26 cellular contexts compared by ENCODE assay signal in genomic region chr1:235491644-235492043, GRCh38.
"Had no signal": no experiment of that assay in that cellular context is flagged by ENCODE, and none has a peak within 500 bp of the region (broad histone marks: within the 10 kb centered on the region; RNA-seq: fewer than 3 reads in every experiment).

No MANE protein-coding gene starts in this region.

- H3K9me3 Mint-ChIP-seq: activated B cell treated with CpG ODN at 0.5 μM for 24 hours; activated T-cell treated with anti-CD3 and anti-CD28 coated beads, Interleukin-2, amount 50 U/mL, for 72 hours; nephron; T-helper 2 cell treated with Interferon-gamma antibody and Interleukin-4, amounts not matched to agents 5 μg/mL and 100 μg/mL, for 36 hours had no signal

- H3K27me3 ChIP-seq: dorsolateral prefrontal cortex, left lung, pancreas, sigmoid colon, suprapubic skin, tibial artery, upper lobe of right lung had no signal

- ATAC-seq: activated T-cell treated with anti-CD3 and anti-CD28 coated beads, Interleukin-2, amount 50 U/mL, for 72 hours; left lung; mucosa of descending colon; upper lobe of right lung had no signal

- DNase-seq: activated B cell treated with CpG ODN at 0.5 μM for 24 hours; activated CD4-positive, alpha-beta T cell treated with anti-CD3 and anti-CD28 coated beads, Interleukin-2, amount 50 U/mL, for 4 hours; activated effector memory CD4-positive, alpha-beta T cell treated with Interleukin-2 at 50 U/mL for 16 hours; activated naive CD4-positive, alpha-beta T cell treated with Interleukin-2 at 50 U/mL for 16 hours; activated T-cell treated with anti-CD3 and anti-CD28 coated beads for 4 hours; activated T-cell treated with anti-CD3 and anti-CD28 coated beads, Interleukin-2, amount 50 U/mL, for 72 hours; anterior cingulate cortex; dorsolateral prefrontal cortex; effector memory CD4-positive, alpha-beta T cell; kidney glomerular epithelial cell; left lung; mucosa of descending colon; pancreas; psoas muscle; sigmoid colon; stimulated activated CD4-positive, alpha-beta T cell treated with anti-CD3 and anti-CD28 coated beads, Interleukin-15, amount 100 ng/mL, for 24 hours; stimulated activated CD4-positive, alpha-beta T cell treated with anti-CD3 and anti-CD28 coated beads, Interleukin-2, amount 100 ng/mL, for 24 hours; stimulated activated naive CD4-positive, alpha-beta T cell; T-helper 1 cell; tibial artery; upper lobe of right lung had no signal

- H3K27ac Mint-ChIP-seq: activated B cell treated with CpG ODN at 0.5 μM for 24 hours; activated naive CD8-positive, alpha-beta T cell; activated T-cell treated with anti-CD3 and anti-CD28 coated beads, Interleukin-2, amount 50 U/mL, for 72 hours; nephron; T-helper 2 cell treated with Interferon-gamma antibody and Interleukin-4, amounts not matched to agents 5 μg/mL and 100 μg/mL, for 36 hours had no signal

- H3K4me1 ChIP-seq: left lung, pancreas, sigmoid colon, suprapubic skin, upper lobe of right lung had no signal

- H3K4me3 ChIP-seq: coronary artery, dorsolateral prefrontal cortex, left lung, mucosa of descending colon, pancreas, psoas muscle, sigmoid colon, suprapubic skin, tibial artery, upper lobe of right lung had no signal

- H3K27ac ChIP-seq: coronary artery, dorsolateral prefrontal cortex, left lung, pancreas, psoas muscle, sigmoid colon, suprapubic skin, tibial artery, upper lobe of right lung had no signal

- H3K4me3 Mint-ChIP-seq: activated B cell treated with CpG ODN at 0.5 μM for 24 hours; activated naive CD8-positive, alpha-beta T cell; activated T-cell treated with anti-CD3 and anti-CD28 coated beads, Interleukin-2, amount 50 U/mL, for 72 hours; nephron; T-helper 2 cell treated with Interferon-gamma antibody and Interleukin-4, amounts not matched to agents 5 μg/mL and 100 μg/mL, for 36 hours had no signal

- H3K27me3 Mint-ChIP-seq: activated B cell treated with CpG ODN at 0.5 μM for 24 hours; activated naive CD8-positive, alpha-beta T cell had no signal

- H3K4me1 Mint-ChIP-seq: activated B cell treated with CpG ODN at 0.5 μM for 24 hours had no signal
